ENCODE assay signal across 3 cellular contexts in genomic region chr2:145813481-145813880, GRCh38.
TF ChIP-seq lines count a peak whose summit lies in the region.

No MANE protein-coding gene starts in this region.

TF ChIP-seq in liver, 16 proteins besides CTCF, POLR2A, EP300 and RAD21 (continued from another document):
- no peak for TF ChIP-seq EGR1 (IDR thresholded peaks at IDR 0.05; ENCODE audit: low read depth in 2 of 2)
- TF ChIP-seq NR2F2 (IDR thresholded peaks at IDR 0.05): peak; percentile 66
- no peak for TF ChIP-seq REST (IDR thresholded peaks at IDR 0.05)
- TF ChIP-seq FOXA1 (IDR thresholded peaks at IDR 0.05): no peak
- no peak for TF ChIP-seq FOXA2 (IDR thresholded peaks at IDR 0.05)
TF ChIP-seq in liver: peak in this region for 1.

TF ChIP-seq in HepG2, 621 proteins besides CTCF, POLR2A, EP300 and RAD21 (continued from another document):
- no peak for TF ChIP-seq SP5 (CRISPR knock-in tag; IDR thresholded peaks at IDR 0.05; ENCODE audit: borderline replicate concordance, low read depth)
- TF ChIP-seq PAWR (CRISPR knock-in tag; IDR thresholded peaks at IDR 0.05; ENCODE audit: borderline replicate concordance): no peak
- no peak for TF ChIP-seq HDAC2 (CRISPR knock-in tag; IDR thresholded peaks at IDR 0.05)
- no peak for TF ChIP-seq ATF4 (CRISPR knock-in tag; IDR thresholded peaks at IDR 0.05)
- no peak for TF ChIP-seq YY1 (IDR thresholded peaks at IDR 0.05; ENCODE audit: insufficient read depth, insufficient replicate concordance, low read depth, low read length)
- TF ChIP-seq ZNF687 (CRISPR knock-in tag; IDR thresholded peaks at IDR 0.05): no peak
- no peak for TF ChIP-seq CAMTA2 (CRISPR knock-in tag; IDR thresholded peaks at IDR 0.05; ENCODE audit: borderline replicate concordance)
- no peak for TF ChIP-seq TRAFD1 (CRISPR knock-in tag; IDR thresholded peaks at IDR 0.05; ENCODE audit: borderline replicate concordance)

TF ChIP-seq in H1, 55 proteins besides CTCF, POLR2A, EP300 and RAD21 (continued from another document):
- no peak for TF ChIP-seq SIRT6 (IDR thresholded peaks at IDR 0.05; ENCODE audit: low read length)
